ENCODE assay signal across 10 cellular contexts in genomic region chr13:77898097-77898496, GRCh38. TPM values are rescaled to one million over a fixed set of nuclear protein-coding genes. Genes with fewer than 3 reads are reported as not detected.
DNase-seq lines count a peak whose midpoint lies in the region; ATAC-seq and TF ChIP-seq lines count a peak whose summit lies in the region.
"Had no signal": no experiment of that assay in that cellular context is flagged by ENCODE, and none has a peak within 500 bp of the region (broad histone marks: within the 10 kb centered on the region; RNA-seq: fewer than 3 reads in every experiment).

No MANE protein-coding gene starts in this region.

- in situ Hi-C loops in GM13977 (cut with MboI; ENCODE audit: low pct_unique_long_range_greater_than_20kb, low sequenced_read_pairs, unreplicated experiment): no loop called here

- H3K36me3 Mint-ChIP-seq in activated T-cell treated with anti-CD3 and anti-CD28 coated beads, Interleukin-2, amount 50 U/mL, for 4 hours (ENCODE audit: insufficient read depth): no peaks in the 10 kb centered on the region

- H3K27me3 Mint-ChIP-seq in activated T-cell treated with anti-CD3 and anti-CD28 coated beads, Interleukin-2, amount 50 U/mL, for 4 hours (ENCODE audit: low read depth): peaks cover 4% of the 10 kb centered on the region

- ATAC-seq in GM21526 (IDR thresholded peaks at IDR 0.05; ENCODE audit: low FRiP score, unreplicated experiment): peak; percentile 99
- peak; percentile 73 for ATAC-seq in HG03457 (IDR thresholded peaks at IDR 0.05; ENCODE audit: unreplicated experiment)
- ATAC-seq in activated T-cell treated with anti-CD3 and anti-CD28 coated beads, Interleukin-2, amount 50 U/mL, for 4 hours: no peak

- peak; percentile 84 for DNase-seq in GM12865 (ENCODE audit: low read depth)
- DNase-seq in glomerular endothelial cell (ENCODE audit: extremely low read depth, low read depth, low spot score): peak; percentile 72
- DNase-seq in GM13977 (ENCODE audit: low spot score): no peak
- no peak for DNase-seq in NCI-H2107 treated with DMSO at 0.1 percent for 48 hours (lab: John Stamatoyannopoulos, UW; ENCODE audit: unreplicated experiment)
- DNase-seq in NCI-H774 (lab: John Stamatoyannopoulos, UW): no peak
- DNase-seq in activated T-cell treated with anti-CD3 and anti-CD28 coated beads, Interleukin-2, amount 50 U/mL, for 4 hours: no peak
- DNase-seq: DMS153, T1000 had no signal

- TF ChIP-seq CTCF in GM12865 (IDR thresholded peaks at IDR 0.05; ENCODE audit: insufficient read depth, low read depth, low read length, missing control alignments) (no peak), GM13977 (IDR thresholded peaks at IDR 0.05; ENCODE audit: extremely low read depth, insufficient read depth, missing control alignments) (no peak)

- H3K4me1 Mint-ChIP-seq in activated T-cell treated with anti-CD3 and anti-CD28 coated beads, Interleukin-2, amount 50 U/mL, for 4 hours (ENCODE audit: low read depth): no peaks in the 10 kb centered on the region

- H3K9me3 Mint-ChIP-seq in activated T-cell treated with anti-CD3 and anti-CD28 coated beads, Interleukin-2, amount 50 U/mL, for 4 hours: peaks cover 8% of the 10 kb centered on the region

- H3K4me3 ChIP-seq in GM12865 (ENCODE audit: low read depth, low read length): peak overlapping the region; percentile 14

- H3K4me3 Mint-ChIP-seq in activated T-cell treated with anti-CD3 and anti-CD28 coated beads, Interleukin-2, amount 50 U/mL, for 4 hours: no peak overlapping the region

RNA-seq across cellular contexts. Expression of gene EDNRB, which starts 20.5 kb away (rescaled TPM):
- total RNA-seq in glomerular endothelial cell: 18.8 and 25.6 TPM in 2 replicates
- total RNA-seq in activated T-cell treated with anti-CD3 and anti-CD28 coated beads, Interleukin-2, amount 50 U/mL, for 4 hours: under 1 TPM in 2 of 3 donors, not detected in 1; 0.10 to 0.21 TPM

Comparison
In these comparisons a context has a peak if more than half of its experiments do, and no peak if none do; other contexts are left out.
1. DNase-seq: peak in GM12865 (single experiment) and glomerular endothelial cell (single experiment); none in GM13977 (single experiment), NCI-H2107 treated with DMSO at 0.1 percent for 48 hours (single experiment), NCI-H774 (single experiment) and activated T-cell treated with anti-CD3 and anti-CD28 coated beads, Interleukin-2, amount 50 U/mL, for 4 hours (single experiment).
2. ATAC-seq: peak in GM21526 (single experiment) and HG03457 (single experiment); none in activated T-cell treated with anti-CD3 and anti-CD28 coated beads, Interleukin-2, amount 50 U/mL, for 4 hours (0 of 2).
3. RNA of gene EDNRB, which starts 20.5 kb away (total RNA-seq): 18.8 to 25.6 TPM in glomerular endothelial cell; 0.10 to 0.21 TPM in activated T-cell treated with anti-CD3 and anti-CD28 coated beads, Interleukin-2, amount 50 U/mL, for 4 hours; every median in the first group is over 10 times any median in the second.